ENCODE assay signal across 8 cellular contexts in the genomic region with DNA sequence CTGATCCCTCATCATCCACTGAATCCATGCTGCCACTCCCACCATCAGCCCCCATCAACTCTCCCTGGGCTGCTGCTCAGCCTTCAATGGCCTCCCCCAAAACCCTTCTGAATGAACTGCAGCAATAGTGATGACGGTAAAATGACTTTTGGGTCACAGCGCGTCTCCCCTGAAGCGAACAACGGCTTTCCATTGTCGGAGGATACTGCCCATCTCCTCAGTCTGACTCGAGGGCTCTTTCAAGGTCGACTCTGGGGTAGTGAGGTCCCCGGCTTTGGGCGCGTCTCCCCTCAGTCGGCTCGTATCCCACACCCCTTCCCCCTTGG. TPM values are rescaled to one million over a fixed set of nuclear protein-coding genes. Genes with fewer than 3 reads are reported as not detected.
DNase-seq lines count a peak whose midpoint lies in the region; ATAC-seq, FAIRE-seq and TF ChIP-seq lines count a peak whose summit lies in the region.

No MANE protein-coding gene starts in this region.

- ATAC-seq in HG03520 (IDR thresholded peaks at IDR 0.05; ENCODE audit: unreplicated experiment) = peak; percentile 2
- ATAC-seq in GM21367 (IDR thresholded peaks at IDR 0.05; ENCODE audit: unreplicated experiment) = no peak
- ATAC-seq in GM18517 (IDR thresholded peaks at IDR 0.05; ENCODE audit: unreplicated experiment) = no peak

- TF ChIP-seq CTCF in 22Rv1 (IDR thresholded peaks at IDR 0.05) = no peak
- TF ChIP-seq CTCF in bronchial epithelial cell (IDR thresholded peaks at IDR 0.05; ENCODE audit: insufficient read depth, low read length, severe bottlenecking) = no peak

- FAIRE-seq in bronchial epithelial cell (lab: Jason Lieb, UNC) = no peak

- H3K36me3 ChIP-seq in bronchial epithelial cell (ENCODE audit: control insufficient read depth, insufficient read depth, low read length) = no peaks in the 10 kb centered on the region
- no peaks in the 10 kb centered on the region for H3K36me3 ChIP-seq in mucosa of rectum (ENCODE audit: control insufficient read depth in 2 of 2, insufficient read depth in 2 of 2, low read length in 2 of 2)

- no peak for DNase-seq in bronchial epithelial cell (ENCODE audit: low read depth)
- DNase-seq in GDM1 (lab: John Stamatoyannopoulos, UW) = no peak
- no peak for DNase-seq in NCI-H524 (lab: John Stamatoyannopoulos, UW)

- H3K27ac ChIP-seq in 22Rv1 = peak overlapping the region; percentile 66
- H3K27ac ChIP-seq in mucosa of rectum (ENCODE audit: low read depth in 2 of 2, low read length in 2 of 2) = peak overlapping the region; percentile 75 to 84

- no peaks in the 10 kb centered on the region for H3K27me3 ChIP-seq in bronchial epithelial cell (ENCODE audit: control insufficient read depth, insufficient read depth, low read length)
- no peaks in the 10 kb centered on the region for H3K27me3 ChIP-seq in mucosa of rectum (ENCODE audit: control insufficient read depth in 2 of 2, insufficient read depth in 2 of 2, low read length in 2 of 2)

- H3K9me3 ChIP-seq in mucosa of rectum (ENCODE audit: control insufficient read depth in 2 of 2, low read length in 2 of 2) = no peaks in the 10 kb centered on the region

- H3K4me3 ChIP-seq in bronchial epithelial cell (ENCODE audit: low read depth, low read length) (peak overlapping the region; percentile 85), mucosa of rectum (ENCODE audit: low read length in 2 of 2) (peak overlapping the region; percentile 97 to 98)

- peak overlapping the region; percentile 71 to 87 for H3K9ac ChIP-seq in mucosa of rectum (ENCODE audit: low read depth in 1 of 2, low read length in 2 of 2)

- H3K4me1 ChIP-seq in mucosa of rectum (ENCODE audit: control insufficient read depth in 2 of 2, insufficient read depth in 2 of 2, low read length in 2 of 2) = peaks cover 12 to 18% of the 10 kb centered on the region in 2 donors

RNA-seq across cellular contexts. Expression of a gene that starts 57.2 kb away (rescaled TPM):
- 59.0 and 61.2 TPM in 2 replicates for total RNA-seq in bronchial epithelial cell
